In the genomic region with DNA sequence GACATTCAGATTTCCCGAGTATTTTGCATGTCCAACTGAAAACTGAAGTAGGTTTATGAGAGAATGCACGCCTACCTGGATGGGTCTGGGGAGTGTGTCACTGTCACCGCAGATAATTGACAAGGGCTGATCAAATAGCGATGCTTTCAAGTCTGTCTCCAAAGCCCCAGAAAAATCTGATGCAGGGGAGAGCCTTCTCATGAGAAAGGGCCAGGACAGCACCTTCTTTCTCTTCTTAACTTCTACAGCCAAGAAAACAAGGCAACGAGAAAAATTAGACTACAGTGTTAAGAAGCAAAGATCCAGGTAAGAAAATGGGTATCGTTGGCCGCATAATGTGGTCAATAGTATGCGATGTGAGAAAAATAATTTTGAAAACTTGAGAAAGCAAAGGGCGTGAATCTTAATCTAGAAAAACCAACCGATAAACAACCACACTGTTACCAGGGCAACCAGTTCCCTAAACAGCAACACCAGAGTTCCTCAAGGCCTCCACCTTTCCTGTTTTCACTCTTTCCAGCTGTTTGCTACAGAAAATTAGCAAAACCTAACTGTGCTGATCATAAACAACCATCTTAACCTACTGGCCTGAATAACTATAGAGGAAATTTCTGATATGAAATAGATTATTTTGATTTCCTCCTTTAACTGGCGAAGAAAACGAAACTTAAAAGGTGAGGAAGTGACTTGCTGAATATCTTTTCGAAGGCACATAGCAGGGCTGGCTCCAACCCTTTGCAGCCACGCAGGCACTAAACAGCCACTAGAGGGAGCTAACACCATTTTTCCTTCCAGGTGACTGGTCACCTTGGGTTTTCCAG, we compare ENCODE assay signal across 9 cellular contexts.
DNase-seq lines count a peak whose midpoint lies in the region; ATAC-seq and FAIRE-seq lines count a peak whose summit lies in the region.
"Had no signal": no experiment of that assay in that cellular context is flagged by ENCODE, and none has a peak within 500 bp of the region (broad histone marks: within the 10 kb centered on the region; RNA-seq: fewer than 3 reads in every experiment).

No MANE protein-coding gene starts in this region.

- peak; percentile 74 for DNase-seq in NCI-H1436 (lab: John Stamatoyannopoulos, UW)
- DNase-seq in NCI-H1436 treated with DMSO at 0.1 percent for 48 hours (lab: John Stamatoyannopoulos, UW): no peak
- DNase-seq in NCI-H2196 treated with DMSO at 0.1 percent for 48 hours (lab: John Stamatoyannopoulos, UW; ENCODE audit: unreplicated experiment): peak; percentile 19
- peak; percentile 20 to 51 (median 35) for DNase-seq in activated CD4-positive, CD25-positive, alpha-beta regulatory T cell (lab: John Stamatoyannopoulos, UW)
- peak; percentile 88 for DNase-seq in cerebellar cortex (ENCODE audit: low spot score)
- DNase-seq in stimulated activated CD4-positive, alpha-beta T cell treated with anti-CD3 and anti-CD28 coated beads, Interleukin-12 subunit alpha, Interleukin-12 subunit beta, amount 100 ng/mL, for 4 hours: peak; percentile 53

- FAIRE-seq in islet of Langerhans (lab: Jason Lieb, UNC): peak; percentile 86
- FAIRE-seq: A204.1 had no signal

- peak; percentile 39 for ATAC-seq in HG03045 (IDR thresholded peaks at IDR 0.05; ENCODE audit: unreplicated experiment)
